ENCODE assay signal across 20 cellular contexts in genomic region chr6:136775081-136775480, GRCh38. TPM values are rescaled to one million over a fixed set of nuclear protein-coding genes. Genes with fewer than 3 reads are reported as not detected.
A peak's percentile ranks its signal among the peaks of the same experiment; 100 is the strongest.
DNase-seq lines count a peak whose midpoint lies in the region; ATAC-seq and TF ChIP-seq lines count a peak whose summit lies in the region.
"Had no signal": no experiment of that assay in that cellular context is flagged by ENCODE, and none has a peak within 500 bp of the region (broad histone marks: within the 10 kb centered on the region; RNA-seq: fewer than 3 reads in every experiment).

No MANE protein-coding gene starts in this region.

- peak overlapping the region; percentile 66 for H3K27ac ChIP-seq in HL-60 (replicated peaks)
- peak overlapping the region in 5 of 8 donors; percentile 37 to 77 (median 71) for H3K27ac ChIP-seq in spleen
- H3K27ac ChIP-seq: RWPE1 had no signal

- no peaks in the 10 kb centered on the region for H3K9me3 Mint-ChIP-seq in CD14-positive monocyte
- no peaks in the 10 kb centered on the region for H3K9me3 Mint-ChIP-seq in dendritic cell treated with granulocyte-macrophage colony-stimulating factor and Interleukin-4, amounts not matched to agents 40 ng/mL and 50 ng/mL, for 4 days
- H3K9me3 Mint-ChIP-seq: activated B cell treated with CpG ODN at 0.5 μM for 24 hours; activated naive CD4-positive, alpha-beta T cell treated with anti-CD3 and anti-CD28 coated beads for 36 hours had no signal

- TF ChIP-seq POLR2A in spleen (IDR thresholded peaks at IDR 0.05): no peak

- no peak for DNase-seq in CD14-positive monocyte (ENCODE audit: low spot score)
- DNase-seq in HL-60 (ENCODE audit: low read depth in 1 of 2, low spot score in 1 of 2): no peak
- DNase-seq in spleen: no peak
- DNase-seq in superior temporal gyrus (ENCODE audit: extremely low spot score): no peak
- DNase-seq in iPS-NIHi11 (ENCODE audit: low spot score): no peak
- DNase-seq in pons (ENCODE audit: low spot score): no peak
- DNase-seq: activated B cell treated with CpG ODN at 0.5 μM for 24 hours; activated CD4-positive, alpha-beta T cell treated with anti-CD3 and anti-CD28 coated beads, Interleukin-2, amount 50 U/mL, for 48 hours; activated naive CD4-positive, alpha-beta T cell treated with anti-CD3 and anti-CD28 coated beads for 36 hours; anterior cingulate cortex; central memory CD4-positive, alpha-beta T cell; erythroblast; KG1; kidney; NCI-H1694; NCI-H526; T1000 had no signal

- no peak for ATAC-seq in HG02870 (IDR thresholded peaks at IDR 0.05; ENCODE audit: unreplicated experiment)

- no peaks in the 10 kb centered on the region for H3K27me3 ChIP-seq in HL-60 (ENCODE audit: insufficient read depth, poor library complexity, severe bottlenecking)
- H3K27me3 ChIP-seq in spleen (replicated peaks in 1 of 7): no peaks in the 10 kb centered on the region

- H3K9me3 ChIP-seq in spleen: no peaks in the 10 kb centered on the region

- 76 to 91% (median 84%) methylated on average over 3 of the region's 3 CpGs for WGBS in spleen, 5 donors

- peak overlapping the region in 1 of 2 donors; percentile 39 for H3K4me3 Mint-ChIP-seq in CD14-positive monocyte
- H3K4me3 Mint-ChIP-seq in dendritic cell treated with granulocyte-macrophage colony-stimulating factor and Interleukin-4, amounts not matched to agents 40 ng/mL and 50 ng/mL, for 4 days: no peak overlapping the region
- H3K4me3 Mint-ChIP-seq: activated B cell treated with CpG ODN at 0.5 μM for 24 hours; activated naive CD4-positive, alpha-beta T cell treated with anti-CD3 and anti-CD28 coated beads for 36 hours had no signal

- H3K27ac Mint-ChIP-seq in CD14-positive monocyte: peak overlapping the region; percentile 90 to 94 (median 93)
- H3K27ac Mint-ChIP-seq in dendritic cell treated with granulocyte-macrophage colony-stimulating factor and Interleukin-4, amounts not matched to agents 40 ng/mL and 50 ng/mL, for 4 days: peak overlapping the region; percentile 21
- H3K27ac Mint-ChIP-seq: activated naive CD4-positive, alpha-beta T cell treated with anti-CD3 and anti-CD28 coated beads for 36 hours had no signal

- peaks cover 20 to 93% (median 54%) of the 10 kb centered on the region in 6 donors for H3K4me1 ChIP-seq in spleen

- peaks cover 66% of the 10 kb centered on the region for H3K4me1 Mint-ChIP-seq in CD14-positive monocyte
- H3K4me1 Mint-ChIP-seq in dendritic cell treated with granulocyte-macrophage colony-stimulating factor and Interleukin-4, amounts not matched to agents 40 ng/mL and 50 ng/mL, for 4 days (ENCODE audit: low read depth): peaks cover 48% of the 10 kb centered on the region

- H3K27me3 Mint-ChIP-seq in CD14-positive monocyte (ENCODE audit: low read depth in 3 of 3): no peaks in the 10 kb centered on the region
- H3K27me3 Mint-ChIP-seq in dendritic cell treated with granulocyte-macrophage colony-stimulating factor and Interleukin-4, amounts not matched to agents 40 ng/mL and 50 ng/mL, for 4 days: no peaks in the 10 kb centered on the region
- H3K27me3 Mint-ChIP-seq: activated B cell treated with CpG ODN at 0.5 μM for 24 hours had no signal

- H3K4me3 ChIP-seq in HL-60 (replicated peaks; ENCODE audit: insufficient read depth, low read length) (no peak overlapping the region), spleen (no peak overlapping the region)

- peaks cover 5 to 7% of the 10 kb centered on the region in 2 donors for H3K36me3 Mint-ChIP-seq in CD14-positive monocyte
- peaks cover 12% of the 10 kb centered on the region for H3K36me3 Mint-ChIP-seq in dendritic cell treated with granulocyte-macrophage colony-stimulating factor and Interleukin-4, amounts not matched to agents 40 ng/mL and 50 ng/mL, for 4 days (ENCODE audit: low read depth)

- intact Hi-C loops in CD14-positive monocyte (cut with micrococcal nuclease) (no loop called here), spleen (cut with DNase I; ENCODE audit: low total_unique reads) (no loop called here)
- intact Hi-C loops in dendritic cell treated with granulocyte-macrophage colony-stimulating factor and Interleukin-4, amounts not matched to agents 40 ng/mL and 50 ng/mL, for 4 days (cut with micrococcal nuclease): no loop called here

- TF ChIP-seq CTCF in CD14-positive monocyte (IDR thresholded peaks at IDR 0.05) (no peak), HL-60 (IDR thresholded peaks at IDR 0.05; ENCODE audit: insufficient read depth, low read length) (no peak), spleen (IDR thresholded peaks at IDR 0.05 in 8 of 11, conservative IDR thresholded peaks at IDR 0.05 in 3 of 11) (no peak)

- H3K36me3 ChIP-seq in spleen: no peaks in the 10 kb centered on the region

RNA-seq across cellular contexts. Expression of gene MAP3K5, which starts 17.2 kb away (rescaled TPM):
- 10 to 100 TPM in 1 of 2 donors, 1 to 10 TPM in 1; 9.6 to 11.1 TPM for polyA plus RNA-seq in CD14-positive monocyte
- 10 to 100 TPM; 28.8 to 55.0 (median 39.3) TPM for total RNA-seq in spleen
- 1 to 10 TPM; 7.2 to 9.8 (median 8.4) TPM for polyA plus RNA-seq in spleen

RNA-seq across cellular contexts. Expression of gene PEX7, which starts 47.3 kb away (rescaled TPM):
- polyA plus RNA-seq in CD14-positive monocyte (1 to 10 TPM; 3.9 to 6.1 TPM), spleen (1 to 10 TPM; 2.8 to 4.5 (median 3.8) TPM)
- 1 to 10 TPM; 2.2 to 6.4 (median 5.6) TPM for total RNA-seq in spleen
